ENCODE assay signal across 19 cellular contexts in genomic region chr5:60349891-60350415, GRCh38.
DNase-seq lines count a peak whose midpoint lies in the region; ATAC-seq and TF ChIP-seq lines count a peak whose summit lies in the region.
"Had no signal": no experiment of that assay in that cellular context is flagged by ENCODE, and none has a peak within 500 bp of the region (broad histone marks: within the 10 kb centered on the region; RNA-seq: fewer than 3 reads in every experiment).

No MANE protein-coding gene starts in this region.

- BruUV-seq in mammary epithelial cell (replicated peaks; lab: Mats Ljungman, UMichigan): no TSS peak

- in situ Hi-C loops in mammary epithelial cell (cut with MboI; ENCODE audit: low sequenced_read_pairs in 2 of 2): no loop called here

- H3K79me2 ChIP-seq in mammary epithelial cell (ENCODE audit: insufficient read depth, low read length): no peaks in the 10 kb centered on the region

- intact Hi-C loops in body of pancreas (cut with DNase I) (no loop called here), left cardiac atrium (cut with DNase I) (no loop called here), mammary epithelial cell (cut with micrococcal nuclease) (no loop called here)

- H3K27me3 ChIP-seq in body of pancreas (no peaks in the 10 kb centered on the region), mammary epithelial cell (ENCODE audit: insufficient read depth, low read length) (no peaks in the 10 kb centered on the region)
- H3K27me3 ChIP-seq: BLaER1 treated with 17β-estradiol and CSF1 and Interleukin-3, amounts not matched to agents 10 nM and 100 nM had no signal

- no peaks in the 10 kb centered on the region for H3K27me3 Mint-ChIP-seq in endothelial cell (ENCODE audit: unreplicated experiment)
- H3K27me3 Mint-ChIP-seq: CD4-positive, alpha-beta memory T cell had no signal

- TF ChIP-seq CTCF in body of pancreas (IDR thresholded peaks at IDR 0.05) (no peak), endothelial cell (IDR thresholded peaks at IDR 0.05; ENCODE audit: unreplicated experiment) (no peak), mammary epithelial cell (conservative IDR thresholded peaks at IDR 0.05 in 1 of 2, IDR thresholded peaks at IDR 0.05 in 1 of 2; ENCODE audit: extremely low read depth in 1 of 2, insufficient read depth in 1 of 2, low read depth in 1 of 2, low read length in 2 of 2) (no peak)

- ATAC-seq in body of pancreas: no peak
- ATAC-seq in left cardiac atrium: no peak
- ATAC-seq: HCT116, Panc1 had no signal

- no peaks in the 10 kb centered on the region for H4K20me1 ChIP-seq in mammary epithelial cell (ENCODE audit: insufficient read depth, low read length)
- H4K20me1 ChIP-seq: BLaER1 treated with 17β-estradiol and CSF1 and Interleukin-3, amounts not matched to agents 10 nM and 100 nM had no signal

- no peaks in the 10 kb centered on the region for H3K9me3 Mint-ChIP-seq in endothelial cell (ENCODE audit: unreplicated experiment)
- H3K9me3 Mint-ChIP-seq: T-helper 1 cell treated with Interleukin-12 subunit alpha and Interleukin-12 subunit beta and Interleukin-4 antibody, amounts not matched to agents 30 μg/mL and 1 μg/mL, for 36 hours had no signal

- H3K9me3 ChIP-seq in body of pancreas (no peaks in the 10 kb centered on the region), mammary epithelial cell (replicated peaks; ENCODE audit: insufficient read depth, low read length) (no peaks in the 10 kb centered on the region)

- dilution Hi-C loops in mammary epithelial cell (cut with HindIII; ENCODE audit: low sequenced_read_pairs): no loop called here

- 47 to 63% methylated on average over 2 of the region's 2 CpGs for WGBS in body of pancreas, 2 donors
- whole genome bisulfite sequencing in mammary epithelial cell (ENCODE audit: low coverage, missing lambda C conversion rate): 75% methylated on average over 2 of the region's 2 CpGs

- H3K4me3 ChIP-seq in body of pancreas (no peak overlapping the region), mammary epithelial cell (replicated peaks in 1 of 3; ENCODE audit: insufficient read depth in 1 of 3, low read depth in 2 of 3, low read length in 3 of 3) (no peak overlapping the region)
- H3K4me3 ChIP-seq: BLaER1 treated with 17β-estradiol and CSF1 and Interleukin-3, amounts not matched to agents 10 nM and 100 nM had no signal

- no peak for TF ChIP-seq POLR2A in body of pancreas (IDR thresholded peaks at IDR 0.05)

- CTCF ChIA-PET in mammary epithelial cell (lab: Charles Lee; ENCODE audit: low non-redundant PET): no interaction called here

- H3K4me1 ChIP-seq in body of pancreas (peaks cover 41% of the 10 kb centered on the region), mammary epithelial cell (ENCODE audit: insufficient read depth, low read length) (no peaks in the 10 kb centered on the region)
- H3K4me1 ChIP-seq: BLaER1 treated with 17β-estradiol and CSF1 and Interleukin-3, amounts not matched to agents 10 nM and 100 nM had no signal

- H3K27ac ChIP-seq in body of pancreas (peak overlapping the region in 3 of 4 donors; percentile 78 to 88 (median 85)), mammary epithelial cell (ENCODE audit: insufficient read depth, low read depth, low read length) (no peak overlapping the region)
- H3K27ac ChIP-seq: 22Rv1; BLaER1 treated with 17β-estradiol and CSF1 and Interleukin-3, amounts not matched to agents 10 nM and 100 nM had no signal

- no peak overlapping the region for H3K27ac Mint-ChIP-seq in endothelial cell (ENCODE audit: unreplicated experiment)
- H3K27ac Mint-ChIP-seq: CD4-positive, alpha-beta memory T cell; T-helper 1 cell treated with Interleukin-12 subunit alpha and Interleukin-12 subunit beta and Interleukin-4 antibody, amounts not matched to agents 30 μg/mL and 1 μg/mL, for 36 hours had no signal

- no peaks in the 10 kb centered on the region for H3K4me1 Mint-ChIP-seq in endothelial cell (ENCODE audit: unreplicated experiment)
- H3K4me1 Mint-ChIP-seq: CD4-positive, alpha-beta memory T cell had no signal

- H3K4me2 ChIP-seq in mammary epithelial cell (ENCODE audit: insufficient read depth, low read depth, low read length): no peak overlapping the region
- H3K4me2 ChIP-seq: BLaER1 treated with 17β-estradiol and CSF1 and Interleukin-3, amounts not matched to agents 10 nM and 100 nM had no signal

- H3K9ac ChIP-seq in mammary epithelial cell (ENCODE audit: insufficient read depth, low read length): no peak overlapping the region
- H3K9ac ChIP-seq: BLaER1 treated with 17β-estradiol and CSF1 and Interleukin-3, amounts not matched to agents 10 nM and 100 nM had no signal

- no peak overlapping the region for H3K4me3 Mint-ChIP-seq in endothelial cell (ENCODE audit: unreplicated experiment)
- H3K4me3 Mint-ChIP-seq: CD4-positive, alpha-beta memory T cell; T-helper 1 cell treated with Interleukin-12 subunit alpha and Interleukin-12 subunit beta and Interleukin-4 antibody, amounts not matched to agents 30 μg/mL and 1 μg/mL, for 36 hours had no signal

- H3K36me3 Mint-ChIP-seq in endothelial cell (ENCODE audit: low read depth, unreplicated experiment): no peaks in the 10 kb centered on the region
- H3K36me3 Mint-ChIP-seq: CD4-positive, alpha-beta memory T cell had no signal

- H2AFZ ChIP-seq in mammary epithelial cell (ENCODE audit: low read depth, low read length): no peak overlapping the region

- H3K36me3 ChIP-seq in body of pancreas (replicated peaks in 1 of 2; ENCODE audit: insufficient read depth in 1 of 2, low read depth in 2 of 2) (no peaks in the 10 kb centered on the region), mammary epithelial cell (ENCODE audit: insufficient read depth, low read length) (no peaks in the 10 kb centered on the region)
- H3K36me3 ChIP-seq: BLaER1 treated with 17β-estradiol and CSF1 and Interleukin-3, amounts not matched to agents 10 nM and 100 nM had no signal

- DNase-seq in NCI-H1694 treated with DMSO at 0.1 percent for 48 hours (lab: John Stamatoyannopoulos, UW) (peak; percentile 8), NCI-H1694 (lab: John Stamatoyannopoulos, UW) (no peak), NCI-H524 (lab: John Stamatoyannopoulos, UW) (peak; percentile 83 to 96), body of pancreas (no peak), left cardiac atrium (no peak), endothelial cell (ENCODE audit: low spot score) (no peak), DMS153 treated with DMSO at 0.1 percent for 48 hours (lab: John Stamatoyannopoulos, UW; ENCODE audit: unreplicated experiment) (no peak), mammary epithelial cell (no peak)
- DNase-seq: Calu3; CD4-positive, alpha-beta memory T cell; GOT3; KBM-7; NCI-H1092; NCI-H1436 had no signal

Comparison
In these comparisons a context has a peak if more than half of its experiments do, and no peak if none do; other contexts are left out.
1. DNase-seq: peak in NCI-H1694 treated with DMSO at 0.1 percent for 48 hours (single experiment) and NCI-H524 (2 of 2); none in NCI-H1694 (single experiment), body of pancreas (0 of 4), left cardiac atrium (single experiment), endothelial cell (single experiment), DMS153 treated with DMSO at 0.1 percent for 48 hours (single experiment) and mammary epithelial cell (single experiment).